Comparison of ENCODE assay signal across 17 cellular contexts in the genomic region with DNA sequence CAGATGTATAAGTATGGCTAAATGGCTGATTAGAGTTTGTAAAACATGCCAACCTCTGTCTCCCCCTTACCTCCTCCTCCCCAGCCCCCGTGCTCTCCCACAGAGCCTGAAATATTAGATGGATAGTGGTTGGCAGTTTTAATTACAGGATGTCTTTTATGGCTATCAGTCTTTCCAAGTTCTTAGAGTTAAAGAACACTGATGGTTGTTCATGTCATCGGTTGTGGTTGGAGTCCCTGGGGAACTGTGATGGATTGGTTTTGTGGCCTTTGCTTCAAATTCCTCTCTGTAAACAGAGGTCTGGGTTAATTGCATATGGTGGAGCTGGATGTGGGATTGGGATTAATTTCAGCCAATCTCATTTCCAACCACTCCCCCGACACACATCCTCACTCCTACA.
"Had no signal": no experiment of that assay in that cellular context is flagged by ENCODE, and none has a peak within 500 bp of the region (broad histone marks: within the 10 kb centered on the region; RNA-seq: fewer than 3 reads in every experiment).

No MANE protein-coding gene starts in this region.

- H3K4me3 ChIP-seq: heart right ventricle, lung, skin epidermis, tibial artery had no signal

- ATAC-seq: activated CD8-positive, alpha-beta T cell treated with anti-CD3 and anti-CD28 coated beads, Interleukin-2, amount 10 ng/mL, durations not matched to agents 7 days and 5 days; heart right ventricle; left colon; natural killer cell; stimulated activated effector memory CD8-positive, alpha-beta T cell treated with anti-CD3 and anti-CD28 coated beads, Interleukin-12 subunit alpha, Interleukin-12 subunit beta, amount 100 ng/mL, for 72 hours; stimulated activated naive CD8-positive, alpha-beta T cell treated with anti-CD3 and anti-CD28 coated beads, Interleukin-15, amount 100 ng/mL, for 72 hours had no signal

- DNase-seq: activated CD4-positive, alpha-beta T cell treated with anti-CD3 and anti-CD28 coated beads for 1 hour; activated CD4-positive, alpha-beta T cell treated with anti-CD3 and anti-CD28 coated beads, Interleukin-2, amount 50 U/mL, for 1 hour; activated CD8-positive, alpha-beta T cell treated with anti-CD3 and anti-CD28 coated beads, Interleukin-2, amount 10 ng/mL, durations not matched to agents 7 days and 5 days; activated gamma-delta T cell; anterior cingulate cortex; caudate nucleus; effector CD4-positive, alpha-beta T cell; heart right ventricle; left colon; natural killer cell; stimulated activated CD4-positive, alpha-beta T cell treated with anti-CD3 and anti-CD28 coated beads, Interleukin-2, amount 100 ng/mL, for 24 hours; stimulated activated naive CD8-positive, alpha-beta T cell treated with anti-CD3 and anti-CD28 coated beads, Interleukin-15, amount 100 ng/mL, for 72 hours; T-helper 9 cell; tibial artery had no signal
